8 cellular contexts compared by ENCODE assay signal in genomic region chr7:142854505-142855400, GRCh38. TPM values are rescaled to one million over a fixed set of nuclear protein-coding genes. Genes with fewer than 3 reads are reported as not detected.
DNase-seq lines count a peak whose midpoint lies in the region; ATAC-seq lines count a peak whose summit lies in the region.

Gene EPHB6, plus strand, starts transcription at chr7:142855076. Its CDS starts 8,152 bp downstream, at chr7:142863228.

- H3K4me1 ChIP-seq in muscle layer of duodenum (ENCODE audit: control insufficient read depth in 1 of 2, insufficient read depth in 2 of 2, low read length in 2 of 2), result peaks cover 0 to 13% of the 10 kb centered on the region in 2 donors

- H3K27ac Mint-ChIP-seq in activated T-cell treated with anti-CD3 and anti-CD28 coated beads, Interleukin-2, amount 50 U/mL, for 24 hours, result peak within 1 kb of the TSS; percentile 83

- H3K36me3 Mint-ChIP-seq in activated T-cell treated with anti-CD3 and anti-CD28 coated beads, Interleukin-2, amount 50 U/mL, for 24 hours (ENCODE audit: low read depth), result peaks cover 5% of the 10 kb centered on the region

- H3K9me3 Mint-ChIP-seq in activated T-cell treated with anti-CD3 and anti-CD28 coated beads, Interleukin-2, amount 50 U/mL, for 24 hours, result no peaks in the 10 kb centered on the region

- no peaks in the 10 kb centered on the region for H3K27me3 Mint-ChIP-seq in activated T-cell treated with anti-CD3 and anti-CD28 coated beads, Interleukin-2, amount 50 U/mL, for 24 hours

- ATAC-seq in HG03064 (IDR thresholded peaks at IDR 0.05; ENCODE audit: low read depth, unreplicated experiment) (peak; percentile 52), esophagus mucosa (peak; percentile 88)

- H3K27ac ChIP-seq in muscle layer of duodenum (ENCODE audit: low read length), result peak within 1 kb of the TSS; percentile 18

- no peaks in the 10 kb centered on the region for H3K9me3 ChIP-seq in muscle layer of duodenum (ENCODE audit: control insufficient read depth in 1 of 2, low read length in 2 of 2)

- H3K4me3 Mint-ChIP-seq in activated T-cell treated with anti-CD3 and anti-CD28 coated beads, Interleukin-2, amount 50 U/mL, for 24 hours, result peak within 1 kb of the TSS; percentile 89

- H3K4me3 ChIP-seq in muscle layer of duodenum (ENCODE audit: low read depth in 1 of 2, low read length in 2 of 2), result peak within 1 kb of the TSS; percentile 65 to 91

- peaks cover 22% of the 10 kb centered on the region for H3K4me1 Mint-ChIP-seq in activated T-cell treated with anti-CD3 and anti-CD28 coated beads, Interleukin-2, amount 50 U/mL, for 24 hours (ENCODE audit: low read depth)

- no peaks in the 10 kb centered on the region for H3K36me3 ChIP-seq in muscle layer of duodenum (ENCODE audit: control insufficient read depth in 1 of 2, insufficient read depth in 2 of 2, low read length in 2 of 2)

- H3K27me3 ChIP-seq in muscle layer of duodenum (ENCODE audit: low read depth, low read length), result no peaks in the 10 kb centered on the region

- DNase-seq in NCI-H524 (lab: John Stamatoyannopoulos, UW) (peak; percentile 7 to 49), NCI-H524 treated with DMSO at 0.1 percent for 48 hours (lab: John Stamatoyannopoulos, UW) (no peak), NCI-H82 treated with DMSO at 0.1 percent for 48 hours (lab: John Stamatoyannopoulos, UW; ENCODE audit: unreplicated experiment) (peak; percentile 10)
- peak; percentile 75 for DNase-seq in activated T-cell treated with anti-CD3 and anti-CD28 coated beads, Interleukin-2, amount 50 U/mL, for 24 hours
- DNase-seq in stimulated activated naive CD4-positive, alpha-beta T cell (lab: John Stamatoyannopoulos, UW), result peak; percentile 27 to 63 (median 52)

RNA-seq across cellular contexts. Expression of gene EPHB6, which starts in this region (rescaled TPM):
- total RNA-seq in esophagus mucosa, result 18.1 TPM
